ENCODE assay signal across 13 cellular contexts in genomic region chr4:163482197-163482596, GRCh38. TPM values are rescaled to one million over a fixed set of nuclear protein-coding genes. Genes with fewer than 3 reads are reported as not detected.
DNase-seq lines count a peak whose midpoint lies in the region; ATAC-seq and TF ChIP-seq lines count a peak whose summit lies in the region.
"Had no signal": no experiment of that assay in that cellular context is flagged by ENCODE, and none has a peak within 500 bp of the region (broad histone marks: within the 10 kb centered on the region; RNA-seq: fewer than 3 reads in every experiment).

No MANE protein-coding gene starts in this region.

- H3K9me3 ChIP-seq in spleen, result no peaks in the 10 kb centered on the region
- H3K9me3 ChIP-seq in CD4-positive, alpha-beta T cell (ENCODE audit: control insufficient read depth, low read length), result no peaks in the 10 kb centered on the region
- H3K9me3 ChIP-seq: esophagus squamous epithelium had no signal

- H3K36me3 ChIP-seq in spleen (no peaks in the 10 kb centered on the region), mesendoderm (ENCODE audit: control insufficient read depth, insufficient read depth, low read length) (no peaks in the 10 kb centered on the region)
- H3K36me3 ChIP-seq: esophagus squamous epithelium had no signal

- no peak for TF ChIP-seq CTCF in HL-60 (IDR thresholded peaks at IDR 0.05; ENCODE audit: insufficient read depth, low read length)
- no peak for TF ChIP-seq CTCF in spleen (IDR thresholded peaks at IDR 0.05 in 8 of 11, conservative IDR thresholded peaks at IDR 0.05 in 3 of 11)
- no peak for TF ChIP-seq CTCF in CD4-positive, alpha-beta T cell (IDR thresholded peaks at IDR 0.05)

- no peak overlapping the region for H3K4me3 ChIP-seq in HL-60 (replicated peaks; ENCODE audit: insufficient read depth, low read length)
- no peak overlapping the region for H3K4me3 ChIP-seq in spleen
- no peak overlapping the region for H3K4me3 ChIP-seq in mesendoderm (ENCODE audit: low read length)
- H3K4me3 ChIP-seq: esophagus squamous epithelium had no signal

- no peaks in the 10 kb centered on the region for H3K79me1 ChIP-seq in mesendoderm (ENCODE audit: low read length)

- H2AK5ac ChIP-seq in mesendoderm (ENCODE audit: low read length), result no peak overlapping the region

- 14 to 33% (median 17%) methylated on average over 1 of the region's 1 CpG for WGBS in spleen, 5 donors
- no CpG with 5 or more reads among the region's 1 CpG for WGBS in mesendoderm (ENCODE audit: extremely low coverage, insufficient coverage, low lambda C conversion rate)

- H3K9me3 Mint-ChIP-seq in CD4-positive, alpha-beta T cell, result no peaks in the 10 kb centered on the region
- H3K9me3 Mint-ChIP-seq: activated T-cell treated with anti-CD3 and anti-CD28 coated beads, Interleukin-2, amount 50 U/mL, for 24 hours; nephron had no signal

- peak in 1 of 2 experiments; percentile 41 for DNase-seq in HL-60 (ENCODE audit: low read depth in 1 of 2, low spot score in 1 of 2)
- DNase-seq in spleen, result no peak
- DNase-seq in left colon, result no peak
- DNase-seq in mesendoderm, result no peak
- no peak for DNase-seq in NK-92 (lab: John Stamatoyannopoulos, UW; ENCODE audit: unreplicated experiment)
- DNase-seq in CD4-positive, alpha-beta T cell, result no peak
- DNase-seq: activated T-cell treated with anti-CD3 and anti-CD28 coated beads, Interleukin-2, amount 50 U/mL, for 24 hours; esophagus squamous epithelium; NCI-H1694 treated with DMSO at 0.1 percent for 48 hours; PC-3 had no signal

- H3K56ac ChIP-seq in mesendoderm (ENCODE audit: low read length), result no peak overlapping the region

- ATAC-seq in GM19351 (IDR thresholded peaks at IDR 0.05; ENCODE audit: unreplicated experiment), result peak; percentile 81
- ATAC-seq in HG02798 (IDR thresholded peaks at IDR 0.05; ENCODE audit: poor library complexity, unreplicated experiment), result peak; percentile 66
- no peak for ATAC-seq in left colon
- ATAC-seq in CD4-positive, alpha-beta T cell (ENCODE audit: poor library complexity), result no peak
- ATAC-seq: PC-3 had no signal

- CTCF ChIA-PET in CD4-positive, alpha-beta T cell (lab: Charles Lee), result no interaction called here

- intact Hi-C loops in spleen (cut with DNase I; ENCODE audit: low total_unique reads), result loop anchor here (10.0 kb wide), 1 partner anchor 193 kb away; no protein-coding TSS in a partner anchor
- intact Hi-C loops in left colon (cut with DNase I, micrococcal nuclease), result loop anchor here in 1 of 2 donors (10.0 kb wide), 1 partner anchor 63 kb away; no protein-coding TSS in a partner anchor
- intact Hi-C loops in CD4-positive, alpha-beta T cell (cut with DNase I, micrococcal nuclease), result loop anchor here (2.0 to 10.0 kb wide), 4 partner anchors 65 to 1253 kb away; no protein-coding TSS in a partner anchor

- H3K27ac Mint-ChIP-seq in CD4-positive, alpha-beta T cell, result no peak overlapping the region
- H3K27ac Mint-ChIP-seq: activated T-cell treated with anti-CD3 and anti-CD28 coated beads, Interleukin-2, amount 50 U/mL, for 24 hours; nephron had no signal

- H3K27me3 Mint-ChIP-seq in CD4-positive, alpha-beta T cell, result peaks cover 17% of the 10 kb centered on the region

- H2BK5ac ChIP-seq in mesendoderm (ENCODE audit: low read length), result no peak overlapping the region

- POLR2A ChIA-PET in CD4-positive, alpha-beta T cell (lab: Charles Lee), result no interaction called here

- no peak overlapping the region for H2BK120ac ChIP-seq in mesendoderm (ENCODE audit: low read depth, low read length)

- no peaks in the 10 kb centered on the region for H3K4me1 Mint-ChIP-seq in CD4-positive, alpha-beta T cell (ENCODE audit: low read depth)
- H3K4me1 Mint-ChIP-seq: nephron had no signal

- no peak overlapping the region for H3K18ac ChIP-seq in mesendoderm (ENCODE audit: low read length)

- H2BK15ac ChIP-seq in mesendoderm (replicated peaks; ENCODE audit: low read depth), result no peak overlapping the region

- no peak overlapping the region for H3K4me3 Mint-ChIP-seq in CD4-positive, alpha-beta T cell
- H3K4me3 Mint-ChIP-seq: activated T-cell treated with anti-CD3 and anti-CD28 coated beads, Interleukin-2, amount 50 U/mL, for 24 hours; nephron had no signal

- H3K4me1 ChIP-seq in spleen, result peaks cover 4 to 48% (median 23%) of the 10 kb centered on the region in 6 donors
- no peaks in the 10 kb centered on the region for H3K4me1 ChIP-seq in mesendoderm (ENCODE audit: control insufficient read depth, low read depth, low read length)
- H3K4me1 ChIP-seq: esophagus squamous epithelium had no signal

- H3K9ac ChIP-seq in mesendoderm (ENCODE audit: low read length), result no peak overlapping the region

- no peaks in the 10 kb centered on the region for H3K27me3 ChIP-seq in HL-60 (ENCODE audit: insufficient read depth, poor library complexity, severe bottlenecking)
- H3K27me3 ChIP-seq in spleen (replicated peaks in 1 of 7), result no peaks in the 10 kb centered on the region
- H3K27me3 ChIP-seq in mesendoderm (ENCODE audit: insufficient read depth, low read length, poor library complexity), result no peaks in the 10 kb centered on the region
- H3K27me3 ChIP-seq in CD4-positive, alpha-beta T cell (ENCODE audit: control insufficient read depth, insufficient read depth, low read length), result no peaks in the 10 kb centered on the region
- H3K27me3 ChIP-seq: esophagus squamous epithelium had no signal

- H3K79me2 ChIP-seq in mesendoderm (ENCODE audit: control insufficient read depth, insufficient read depth, low read length), result no peaks in the 10 kb centered on the region

- H3K27ac ChIP-seq in HL-60 (replicated peaks), result peak overlapping the region; percentile 58
- peak overlapping the region in 6 of 8 donors; percentile 35 to 75 (median 62) for H3K27ac ChIP-seq in spleen
- no peak overlapping the region for H3K27ac ChIP-seq in mesendoderm (ENCODE audit: low read depth, low read length)
- no peak overlapping the region for H3K27ac ChIP-seq in CD4-positive, alpha-beta T cell (ENCODE audit: low read depth, low read length)
- H3K27ac ChIP-seq: esophagus squamous epithelium had no signal

- no peaks in the 10 kb centered on the region for H3K36me3 Mint-ChIP-seq in CD4-positive, alpha-beta T cell (ENCODE audit: low read depth)

- no peak overlapping the region for H4K5ac ChIP-seq in mesendoderm (ENCODE audit: low read length)

- H4K8ac ChIP-seq in mesendoderm (ENCODE audit: low read depth, low read length), result no peak overlapping the region

- H3K4ac ChIP-seq in mesendoderm (ENCODE audit: low read depth, low read length), result no peak overlapping the region

- no peak for TF ChIP-seq POLR2A in spleen (IDR thresholded peaks at IDR 0.05)

- no peak overlapping the region for H3K23ac ChIP-seq in mesendoderm (ENCODE audit: low read length)

- no peak overlapping the region for H3K4me2 ChIP-seq in mesendoderm (ENCODE audit: low read length)

RNA-seq across cellular contexts. Expression of gene TKTL2, which starts 8.6 kb away (rescaled TPM):
- total RNA-seq in spleen, result under 1 TPM in 6 of 7 donors, not detected in 1; 0.13 to 0.60 (median 0.38) TPM
- under 1 TPM in 2 of 3 donors, not detected in 1; 0.06 to 0.15 TPM for polyA plus RNA-seq in spleen
- not detected for total RNA-seq in left colon
- not detected for polyA plus RNA-seq in mesendoderm (2013, experiment 1 of 2)
- not detected for polyA plus RNA-seq in mesendoderm (2013, experiment 2 of 2)
- total RNA-seq in CD4-positive, alpha-beta T cell, result not detected
- total RNA-seq: PC-3 had no signal

RNA-seq across cellular contexts. Expression of gene TMA16, which starts 12.3 kb away (rescaled TPM):
- total RNA-seq in spleen (10 to 100 TPM; 25.8 to 39.0 (median 33.9) TPM), left colon (10 to 100 TPM; 14.6 to 20.6 TPM)
- polyA plus RNA-seq in spleen, result 10 to 100 TPM; 15.6 to 22.5 (median 19.4) TPM
- 106 TPM for polyA plus RNA-seq in mesendoderm (2013, experiment 1 of 2)
- 111 TPM for polyA plus RNA-seq in mesendoderm (2013, experiment 2 of 2)
- 1 to 10 TPM; 6.2 to 6.3 TPM for total RNA-seq in CD4-positive, alpha-beta T cell

Comparison
In these comparisons a context has a peak if more than half of its experiments do, and no peak if none do; other contexts are left out.
1. ATAC-seq: peak in GM19351 (single experiment) and HG02798 (single experiment); none in left colon (single experiment) and CD4-positive, alpha-beta T cell (single experiment).
2. H3K27ac ChIP-seq: peak in HL-60 (single experiment) and spleen (6 of 8); none in mesendoderm (single experiment) and CD4-positive, alpha-beta T cell (single experiment).